In the genomic region with DNA sequence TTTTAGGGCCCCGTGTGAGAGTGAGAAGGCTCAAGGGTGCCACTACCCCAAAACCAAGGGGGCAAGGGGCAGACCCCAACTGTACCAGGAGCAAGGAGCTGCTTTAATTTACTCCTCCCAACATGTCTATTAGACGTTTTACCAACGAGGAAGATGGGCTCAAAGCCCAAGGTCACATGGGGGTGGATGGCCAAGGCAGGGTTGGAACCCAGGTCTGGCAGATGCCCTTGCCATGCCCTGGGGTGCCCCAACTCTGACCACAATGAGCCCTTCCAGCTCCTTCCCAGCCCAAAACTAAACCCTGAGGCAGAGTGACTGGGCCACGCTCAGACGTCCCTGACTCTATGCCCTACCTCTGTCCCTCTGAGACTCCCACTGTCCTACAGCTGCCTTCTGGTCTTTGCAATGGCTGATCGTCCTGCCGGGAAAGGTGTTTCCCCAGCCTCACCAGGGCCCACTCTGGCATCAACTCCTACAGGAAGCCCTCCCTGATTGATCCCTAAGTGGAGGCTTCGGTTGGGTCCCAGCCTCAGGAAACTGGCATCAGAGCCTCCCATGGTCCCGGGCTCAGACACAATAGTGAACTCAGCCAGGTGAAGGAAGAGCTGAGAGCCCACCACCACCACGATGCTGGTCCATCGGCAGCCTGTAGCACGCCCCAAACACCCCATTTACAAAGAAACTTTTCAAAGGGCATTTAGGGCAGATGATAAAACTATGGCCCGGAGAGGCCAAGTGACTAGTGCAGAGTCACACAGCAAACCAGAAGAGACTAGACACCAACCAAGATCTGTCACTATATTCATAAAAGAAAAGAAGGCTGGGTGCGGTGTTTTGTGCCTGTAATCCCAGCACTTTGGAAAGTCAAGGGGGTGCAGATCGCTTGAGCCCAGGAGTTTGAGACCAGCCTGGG, we compare ENCODE assay signal across 19 cellular contexts.
DNase-seq lines count a peak whose midpoint lies in the region; ATAC-seq and TF ChIP-seq lines count a peak whose summit lies in the region.
"Had no signal": no experiment of that assay in that cellular context is flagged by ENCODE, and none has a peak within 500 bp of the region (broad histone marks: within the 10 kb centered on the region; RNA-seq: fewer than 3 reads in every experiment).

No MANE protein-coding gene starts in this region.

- peaks cover 5% of the 10 kb centered on the region for H3K4me1 Mint-ChIP-seq in activated naive CD8-positive, alpha-beta T cell treated with anti-CD3 and anti-CD28 coated beads, Interleukin-2, amount 10 ng/mL, durations not matched to agents 7 days and 5 days
- peaks cover 5% of the 10 kb centered on the region for H3K4me1 Mint-ChIP-seq in activated naive CD8-positive, alpha-beta T cell treated with anti-CD3 and anti-CD28 coated beads for 36 hours
- peaks cover 27% of the 10 kb centered on the region for H3K4me1 Mint-ChIP-seq in chondrocyte (ENCODE audit: low read depth)
- no peaks in the 10 kb centered on the region for H3K4me1 Mint-ChIP-seq in stimulated activated effector memory CD8-positive, alpha-beta T cell treated with anti-CD3 and anti-CD28 coated beads, Interleukin-12 subunit alpha, Interleukin-12 subunit beta, amount 100 ng/mL, for 72 hours
- H3K4me1 Mint-ChIP-seq in activated CD4-positive, alpha-beta memory T cell treated with anti-CD3 and anti-CD28 coated beads, Interleukin-2, amount 10 ng/mL, durations not matched to agents 7 days and 5 days, result peaks cover 7% of the 10 kb centered on the region
- H3K4me1 Mint-ChIP-seq: immature natural killer cell had no signal

- H3K9me3 ChIP-seq in KOPT-K1 (ENCODE audit: insufficient read depth, low read length, poor library complexity, severe bottlenecking), result no peaks in the 10 kb centered on the region
- H3K9me3 ChIP-seq: ascending aorta, BE2C, gastrocnemius medialis, tibial artery had no signal

- POLR2A ChIA-PET in activated naive CD8-positive, alpha-beta T cell treated with anti-CD3 and anti-CD28 coated beads, Interleukin-2, amount 10 ng/mL, durations not matched to agents 7 days and 5 days (lab: Charles Lee), result no interaction called here
- POLR2A ChIA-PET in activated CD4-positive, alpha-beta memory T cell treated with anti-CD3 and anti-CD28 coated beads, Interleukin-2, amount 10 ng/mL, durations not matched to agents 7 days and 5 days (lab: Charles Lee), result interaction anchor here (1.0 kb wide), 1 partner anchor 125 kb away, joined by 3 read pairs; no protein-coding TSS in a partner anchor

- no peak for TF ChIP-seq CTCF in chondrocyte (IDR thresholded peaks at IDR 0.05)

- no peak for ATAC-seq in activated naive CD8-positive, alpha-beta T cell treated with anti-CD3 and anti-CD28 coated beads, Interleukin-2, amount 10 ng/mL, durations not matched to agents 7 days and 5 days (ENCODE audit: low read depth)
- no peak for ATAC-seq in stimulated activated effector memory CD8-positive, alpha-beta T cell treated with anti-CD3 and anti-CD28 coated beads, Interleukin-12 subunit alpha, Interleukin-12 subunit beta, amount 100 ng/mL, for 72 hours
- ATAC-seq in GM21717 (IDR thresholded peaks at IDR 0.05; ENCODE audit: unreplicated experiment) (no peak), HG03520 (IDR thresholded peaks at IDR 0.05; ENCODE audit: unreplicated experiment) (no peak)

- CTCF ChIA-PET in activated CD4-positive, alpha-beta memory T cell treated with anti-CD3 and anti-CD28 coated beads, Interleukin-2, amount 10 ng/mL, durations not matched to agents 7 days and 5 days (lab: Charles Lee), result interaction anchor here (0.6 to 1.0 kb wide), 5 partner anchors 26 to 584 kb away, joined by 3 to 4 read pairs (median 3); no protein-coding TSS in a partner anchor

- H3K27ac ChIP-seq in KOPT-K1 (ENCODE audit: low read depth, low read length, poor library complexity, severe bottlenecking), result peak overlapping the region; percentile 57
- H3K27ac ChIP-seq: ascending aorta, cardiac muscle cell, gastrocnemius medialis, tibial artery had no signal

- DNase-seq in activated naive CD8-positive, alpha-beta T cell treated with anti-CD3 and anti-CD28 coated beads, Interleukin-2, amount 10 ng/mL, durations not matched to agents 7 days and 5 days, result no peak
- no peak for DNase-seq in activated naive CD8-positive, alpha-beta T cell treated with anti-CD3 and anti-CD28 coated beads for 36 hours
- DNase-seq in chondrocyte (ENCODE audit: low spot score), result no peak
- DNase-seq in stimulated activated effector memory CD8-positive, alpha-beta T cell treated with anti-CD3 and anti-CD28 coated beads, Interleukin-12 subunit alpha, Interleukin-12 subunit beta, amount 100 ng/mL, for 72 hours (ENCODE audit: low spot score in 2 of 2), result no peak
- DNase-seq in activated CD4-positive, alpha-beta memory T cell treated with anti-CD3 and anti-CD28 coated beads, Interleukin-2, amount 10 ng/mL, durations not matched to agents 7 days and 5 days, result no peak
- DNase-seq: cortex of kidney, DMS79 had no signal

- H3K27me3 Mint-ChIP-seq in activated naive CD8-positive, alpha-beta T cell treated with anti-CD3 and anti-CD28 coated beads, Interleukin-2, amount 10 ng/mL, durations not matched to agents 7 days and 5 days, result no peaks in the 10 kb centered on the region
- H3K27me3 Mint-ChIP-seq in activated naive CD8-positive, alpha-beta T cell treated with anti-CD3 and anti-CD28 coated beads for 36 hours, result peaks cover 3% of the 10 kb centered on the region
- H3K27me3 Mint-ChIP-seq in chondrocyte (ENCODE audit: low read depth), result no peaks in the 10 kb centered on the region
- H3K27me3 Mint-ChIP-seq in activated CD4-positive, alpha-beta memory T cell treated with anti-CD3 and anti-CD28 coated beads, Interleukin-2, amount 10 ng/mL, durations not matched to agents 7 days and 5 days, result peaks cover 2% of the 10 kb centered on the region
- H3K27me3 Mint-ChIP-seq: activated naive CD8-positive, alpha-beta T cell had no signal

- no peaks in the 10 kb centered on the region for H3K9me3 Mint-ChIP-seq in activated naive CD8-positive, alpha-beta T cell treated with anti-CD3 and anti-CD28 coated beads, Interleukin-2, amount 10 ng/mL, durations not matched to agents 7 days and 5 days
- no peaks in the 10 kb centered on the region for H3K9me3 Mint-ChIP-seq in activated naive CD8-positive, alpha-beta T cell treated with anti-CD3 and anti-CD28 coated beads for 36 hours
- H3K9me3 Mint-ChIP-seq in chondrocyte (ENCODE audit: low read depth), result no peaks in the 10 kb centered on the region
- H3K9me3 Mint-ChIP-seq in stimulated activated effector memory CD8-positive, alpha-beta T cell treated with anti-CD3 and anti-CD28 coated beads, Interleukin-12 subunit alpha, Interleukin-12 subunit beta, amount 100 ng/mL, for 72 hours, result no peaks in the 10 kb centered on the region
- H3K9me3 Mint-ChIP-seq in activated CD4-positive, alpha-beta memory T cell treated with anti-CD3 and anti-CD28 coated beads, Interleukin-2, amount 10 ng/mL, durations not matched to agents 7 days and 5 days, result no peaks in the 10 kb centered on the region
- H3K9me3 Mint-ChIP-seq: activated T-helper 1 cell treated with anti-CD3 and anti-CD28 coated beads, Interleukin-12 subunit alpha, Interleukin-12 subunit beta, Interleukin-2, Interleukin-4 antibody, amounts not matched to agents 30 ng/mL and 10 ng/mL and 1 ng/mL, durations not matched to agents 14 hours and 24 hours and 36 hours; immature natural killer cell; stimulated activated naive CD8-positive, alpha-beta T cell treated with anti-CD3 and anti-CD28 coated beads, Interleukin-15, amount 100 ng/mL, for 72 hours had no signal

- H3K36me3 ChIP-seq in KOPT-K1 (ENCODE audit: insufficient read depth, low read length), result no peaks in the 10 kb centered on the region
- H3K36me3 ChIP-seq: ascending aorta, BE2C, cardiac muscle cell, gastrocnemius medialis, tibial artery had no signal

- H3K27ac Mint-ChIP-seq in activated naive CD8-positive, alpha-beta T cell treated with anti-CD3 and anti-CD28 coated beads, Interleukin-2, amount 10 ng/mL, durations not matched to agents 7 days and 5 days, result peak overlapping the region; percentile 21
- no peak overlapping the region for H3K27ac Mint-ChIP-seq in activated naive CD8-positive, alpha-beta T cell treated with anti-CD3 and anti-CD28 coated beads for 36 hours
- H3K27ac Mint-ChIP-seq in chondrocyte (ENCODE audit: unreplicated experiment), result no peak overlapping the region
- no peak overlapping the region for H3K27ac Mint-ChIP-seq in stimulated activated effector memory CD8-positive, alpha-beta T cell treated with anti-CD3 and anti-CD28 coated beads, Interleukin-12 subunit alpha, Interleukin-12 subunit beta, amount 100 ng/mL, for 72 hours
- H3K27ac Mint-ChIP-seq in activated CD4-positive, alpha-beta memory T cell treated with anti-CD3 and anti-CD28 coated beads, Interleukin-2, amount 10 ng/mL, durations not matched to agents 7 days and 5 days, result no peak overlapping the region
- H3K27ac Mint-ChIP-seq: activated naive CD8-positive, alpha-beta T cell; activated T-helper 1 cell treated with anti-CD3 and anti-CD28 coated beads, Interleukin-12 subunit alpha, Interleukin-12 subunit beta, Interleukin-2, Interleukin-4 antibody, amounts not matched to agents 30 ng/mL and 10 ng/mL and 1 ng/mL, durations not matched to agents 14 hours and 24 hours and 36 hours; immature natural killer cell had no signal

- H3K4me3 Mint-ChIP-seq in activated naive CD8-positive, alpha-beta T cell treated with anti-CD3 and anti-CD28 coated beads, Interleukin-2, amount 10 ng/mL, durations not matched to agents 7 days and 5 days, result no peak overlapping the region
- no peak overlapping the region for H3K4me3 Mint-ChIP-seq in activated naive CD8-positive, alpha-beta T cell treated with anti-CD3 and anti-CD28 coated beads for 36 hours
- peak overlapping the region; percentile 33 for H3K4me3 Mint-ChIP-seq in chondrocyte (ENCODE audit: unreplicated experiment)
- H3K4me3 Mint-ChIP-seq in stimulated activated effector memory CD8-positive, alpha-beta T cell treated with anti-CD3 and anti-CD28 coated beads, Interleukin-12 subunit alpha, Interleukin-12 subunit beta, amount 100 ng/mL, for 72 hours, result peak overlapping the region; percentile 11
- H3K4me3 Mint-ChIP-seq in activated CD4-positive, alpha-beta memory T cell treated with anti-CD3 and anti-CD28 coated beads, Interleukin-2, amount 10 ng/mL, durations not matched to agents 7 days and 5 days, result no peak overlapping the region
- H3K4me3 Mint-ChIP-seq: activated naive CD8-positive, alpha-beta T cell; activated T-helper 1 cell treated with anti-CD3 and anti-CD28 coated beads, Interleukin-12 subunit alpha, Interleukin-12 subunit beta, Interleukin-2, Interleukin-4 antibody, amounts not matched to agents 30 ng/mL and 10 ng/mL and 1 ng/mL, durations not matched to agents 14 hours and 24 hours and 36 hours; immature natural killer cell; stimulated activated naive CD8-positive, alpha-beta T cell treated with anti-CD3 and anti-CD28 coated beads, Interleukin-15, amount 100 ng/mL, for 72 hours had no signal

- H3K36me3 Mint-ChIP-seq in activated naive CD8-positive, alpha-beta T cell treated with anti-CD3 and anti-CD28 coated beads, Interleukin-2, amount 10 ng/mL, durations not matched to agents 7 days and 5 days, result no peaks in the 10 kb centered on the region
- H3K36me3 Mint-ChIP-seq in activated naive CD8-positive, alpha-beta T cell treated with anti-CD3 and anti-CD28 coated beads for 36 hours, result no peaks in the 10 kb centered on the region
- H3K36me3 Mint-ChIP-seq in chondrocyte (ENCODE audit: low read depth), result no peaks in the 10 kb centered on the region
- H3K36me3 Mint-ChIP-seq in stimulated activated effector memory CD8-positive, alpha-beta T cell treated with anti-CD3 and anti-CD28 coated beads, Interleukin-12 subunit alpha, Interleukin-12 subunit beta, amount 100 ng/mL, for 72 hours, result no peaks in the 10 kb centered on the region
- no peaks in the 10 kb centered on the region for H3K36me3 Mint-ChIP-seq in activated CD4-positive, alpha-beta memory T cell treated with anti-CD3 and anti-CD28 coated beads, Interleukin-2, amount 10 ng/mL, durations not matched to agents 7 days and 5 days (ENCODE audit: low read depth)
- H3K36me3 Mint-ChIP-seq: activated naive CD8-positive, alpha-beta T cell; immature natural killer cell had no signal

Comparison
In these comparisons a context has a peak if more than half of its experiments do, and no peak if none do; other contexts are left out.
1. H3K4me3 Mint-ChIP-seq: peak in chondrocyte (single experiment) and stimulated activated effector memory CD8-positive, alpha-beta T cell treated with anti-CD3 and anti-CD28 coated beads, Interleukin-12 subunit alpha, Interleukin-12 subunit beta, amount 100 ng/mL, for 72 hours (single experiment); none in activated naive CD8-positive, alpha-beta T cell treated with anti-CD3 and anti-CD28 coated beads, Interleukin-2, amount 10 ng/mL, durations not matched to agents 7 days and 5 days (single experiment), activated naive CD8-positive, alpha-beta T cell treated with anti-CD3 and anti-CD28 coated beads for 36 hours (single experiment) and activated CD4-positive, alpha-beta memory T cell treated with anti-CD3 and anti-CD28 coated beads, Interleukin-2, amount 10 ng/mL, durations not matched to agents 7 days and 5 days (single experiment).